In genomic region chr9:37032713-37033112, GRCh38 we compare ENCODE assay signal across 22 cellular contexts. TPM values are rescaled to one million over a fixed set of nuclear protein-coding genes. Genes with fewer than 3 reads are reported as not detected.
DNase-seq lines count a peak whose midpoint lies in the region; ATAC-seq, FAIRE-seq and TF ChIP-seq lines count a peak whose summit lies in the region.
"Had no signal": no experiment of that assay in that cellular context is flagged by ENCODE, and none has a peak within 500 bp of the region (broad histone marks: within the 10 kb centered on the region; RNA-seq: fewer than 3 reads in every experiment).

No MANE protein-coding gene starts in this region.

- intact Hi-C loops in GM12878 (cut with micrococcal nuclease; ENCODE audit: unreplicated experiment) = loop anchor here (5.0 kb wide), 3 partner anchors 270 to 435 kb away; partner anchors contain the start of gene ZBTB5
- intact Hi-C loops in esophagus muscularis mucosa (cut with DNase I) = no loop called here

- no peaks in the 10 kb centered on the region for H3K9me3 ChIP-seq in BLaER1
- H3K9me3 ChIP-seq in GM12878 (replicated peaks; ENCODE audit: control insufficient read depth, insufficient read depth, low read length) = no peaks in the 10 kb centered on the region
- no peaks in the 10 kb centered on the region for H3K9me3 ChIP-seq in esophagus muscularis mucosa
- H3K9me3 ChIP-seq: vagina had no signal

- 0% methylated on average over 3 of the region's 3 CpGs for WGBS in GM12878 (ENCODE audit: insufficient coverage, insufficient replicate concordance, low lambda C conversion rate, missing lambda C conversion rate)
- WGBS in esophagus muscularis mucosa = 71% methylated on average over 1 of the region's 3 CpGs

- no TSS peak for BruUV-seq in GM12878 (replicated peaks; lab: Mats Ljungman, UMichigan)

- H4K20me1 ChIP-seq in BLaER1 (peaks cover 93% of the 10 kb centered on the region), GM12878 (ENCODE audit: control insufficient read depth, insufficient read depth) (no peaks in the 10 kb centered on the region; the same call in 1 of the 2 replicates)

- H3K27me3 ChIP-seq in BLaER1 = peaks cover 100% of the 10 kb centered on the region
- H3K27me3 ChIP-seq in GM12878 (replicated peaks in 1 of 2; ENCODE audit: control insufficient read depth in 2 of 2, insufficient read depth in 2 of 2, low read length in 1 of 2) = no peaks in the 10 kb centered on the region
- H3K27me3 ChIP-seq in esophagus muscularis mucosa = peaks cover 19 to 100% (median 94%) of the 10 kb centered on the region in 4 donors

- TF ChIP-seq POLR2A in GM12878 (IDR thresholded peaks at IDR 0.05; ENCODE audit: low read depth, low read length) = no peak
- TF ChIP-seq POLR2A in esophagus muscularis mucosa (IDR thresholded peaks at IDR 0.05; ENCODE audit: low read depth) = no peak

- DNase-seq in GM12878 (ENCODE audit: low read depth, low spot score) = no peak
- DNase-seq in NCI-H69 (lab: John Stamatoyannopoulos, UW) = no peak
- DNase-seq in esophagus muscularis mucosa (ENCODE audit: extremely low spot score) = no peak
- DNase-seq: brain microvascular endothelial cell; erythroblast; GM23248; NCI-H1048; stimulated activated CD4-positive, alpha-beta T cell treated with anti-CD3 and anti-CD28 coated beads, Interleukin-1b, Interleukin-23, amount 100 ng/mL, for 48 hours; substantia nigra had no signal

- H3K9ac ChIP-seq in BLaER1 (peak overlapping the region; percentile 96), GM12878 (ENCODE audit: control insufficient read depth, insufficient read depth, low read length) (peak overlapping the region; percentile 90)
- H3K9ac ChIP-seq: GM23248 had no signal

- POLR2A ChIA-PET in GM12878 (lab: Charles Lee) = interaction anchor here (0.6 to 19.3 kb wide), 2 partner anchors 29 to 333 kb away, joined by 4 to 354 read pairs; no protein-coding TSS in a partner anchor

- no peak overlapping the region for H2AFZ ChIP-seq in GM12878 (ENCODE audit: control insufficient read depth, low read depth, low read length)
- H2AFZ ChIP-seq: GM23248 had no signal

- no peak for TF ChIP-seq EP300 in GM12878 (IDR thresholded peaks at IDR 0.05; ENCODE audit: borderline replicate concordance in 1 of 2, control insufficient read depth in 1 of 2, low read depth in 2 of 2, low read length in 2 of 2)
- no peak for TF ChIP-seq EP300 in esophagus muscularis mucosa (IDR thresholded peaks at IDR 0.05)

- peak; percentile 37 for TF ChIP-seq RAD21 in GM12878 (IDR thresholded peaks at IDR 0.05; ENCODE audit: insufficient read depth, low read depth, low read length)

- TF ChIP-seq CTCF in GM12873 (IDR thresholded peaks at IDR 0.05; ENCODE audit: insufficient read depth, low read depth, low read length, missing control alignments) (peak; percentile 33), GM12878 (IDR thresholded peaks at IDR 0.05 in 2 of 3, conservative IDR thresholded peaks at IDR 0.05 in 1 of 3; ENCODE audit: control insufficient read depth in 2 of 3, extremely low read depth in 1 of 3, insufficient read depth in 1 of 3, low read depth in 3 of 3, low read length in 3 of 3) (peak in 1 of 3 experiments; percentile 14; a peak in 1 of 6 replicates), esophagus muscularis mucosa (IDR thresholded peaks at IDR 0.05) (no peak)

- RAD21 ChIA-PET in GM12878 (lab: Charles Lee; ENCODE audit: unreplicated experiment) = interaction anchor here (1.2 to 15.2 kb wide), 6 partner anchors 10 to 296 kb away, joined by 3 to 175 read pairs (median 6); no protein-coding TSS in a partner anchor

- SMC1A ChIA-PET in GM12878 (lab: Charles Lee; ENCODE audit: uncharacterized antibody, unreplicated experiment) = interaction anchor here (0.5 to 1.5 kb wide), 5 partner anchors 34 to 354 kb away, joined by 4 to 8 read pairs (median 5); no protein-coding TSS in a partner anchor

- H3K36me3 ChIP-seq in BLaER1 = no peaks in the 10 kb centered on the region
- H3K36me3 ChIP-seq in GM12878 (ENCODE audit: control insufficient read depth in 2 of 2, insufficient read depth in 2 of 2, low read length in 1 of 2) = no peaks in the 10 kb centered on the region
- no peaks in the 10 kb centered on the region for H3K36me3 ChIP-seq in esophagus muscularis mucosa
- H3K36me3 ChIP-seq: brain microvascular endothelial cell, vagina had no signal

- CTCF ChIA-PET in GM12878 (lab: Yijun Ruan, JAX) = interaction anchor here (1.5 to 3.0 kb wide), 5 partner anchors 33 to 107 kb away, joined by 3 to 16 read pairs (median 4); no protein-coding TSS in a partner anchor

- H3K4me3 ChIP-seq in BLaER1 (peak overlapping the region; percentile 88), GM12878 (peak overlapping the region; percentile 96), esophagus muscularis mucosa (no peak overlapping the region)
- H3K4me3 ChIP-seq: GM23248, vagina had no signal

- H3K4me1 ChIP-seq in BLaER1 (peaks cover 42% of the 10 kb centered on the region), GM12878 (ENCODE audit: control insufficient read depth, insufficient read depth, low read length) (peaks cover 20% of the 10 kb centered on the region), esophagus muscularis mucosa (peaks cover 48 to 65% (median 59%) of the 10 kb centered on the region in 4 donors)

- in situ Hi-C loops in GM12878 (cut with MboI) = no loop called here

- peak; percentile 17 for ATAC-seq in GM21786 (IDR thresholded peaks at IDR 0.05; ENCODE audit: unreplicated experiment)
- peak; percentile 21 for ATAC-seq in GM12878
- ATAC-seq in GM21526 (IDR thresholded peaks at IDR 0.05; ENCODE audit: low FRiP score, unreplicated experiment) = no peak
- ATAC-seq in GM21619 (IDR thresholded peaks at IDR 0.05; ENCODE audit: unreplicated experiment) = no peak
- ATAC-seq: Panc1, sciatic nerve had no signal

- peaks cover 99% of the 10 kb centered on the region for H3K79me2 ChIP-seq in GM12878 (ENCODE audit: control insufficient read depth, insufficient read depth, low read length)

- H3K27ac ChIP-seq in BLaER1 = peak overlapping the region; percentile 98
- H3K27ac ChIP-seq in GM12878 (ENCODE audit: control insufficient read depth, insufficient read depth) = peak overlapping the region; percentile 92
- H3K27ac ChIP-seq in esophagus muscularis mucosa (replicated peaks in 1 of 4) = no peak overlapping the region
- H3K27ac ChIP-seq: brain microvascular endothelial cell, GM23248, HL-60, vagina had no signal

- peak overlapping the region; percentile 88 for H3K4me2 ChIP-seq in BLaER1
- peak overlapping the region; percentile 80 for H3K4me2 ChIP-seq in GM12878 (ENCODE audit: control insufficient read depth, insufficient read depth)

- FAIRE-seq in GM12878 (lab: Jason Lieb, UNC) = no peak
- FAIRE-seq: TTC549 had no signal

TF ChIP-seq in GM12878, 131 proteins besides CTCF, POLR2A, EP300 and RAD21 (continues in another document):
- TF ChIP-seq SMARCA5 (IDR thresholded peaks at IDR 0.05) (0 out of 2 replicates have a peak, but pooled peaks have one; percentile 80), POU2F2 (IDR thresholded peaks at IDR 0.05; ENCODE audit: borderline replicate concordance, low read depth, low read length) (peak; percentile 51; the same call in 1 of the 3 replicates), PRDM15 (CRISPR knock-in tag; IDR thresholded peaks at IDR 0.05) (no peak), PAX8 (IDR thresholded peaks at IDR 0.05) (no peak), RUNX3 (IDR thresholded peaks at IDR 0.05; ENCODE audit: low read length) (no peak), SIX5 (IDR thresholded peaks at IDR 0.05; ENCODE audit: low read depth, low read length, severe bottlenecking) (no peak), DPF2 (IDR thresholded peaks at IDR 0.05) (0 out of 2 replicates have a peak, but pooled peaks have one; percentile 36), STAT1 (conservative IDR thresholded peaks at IDR 0.05) (no peak)

RNA-seq across cellular contexts. Expression of gene PAX5, which starts 1.4 kb away (rescaled TPM):
- 196 and 209 TPM in 2 replicates for total RNA-seq in GM12878 (2013; cell fraction: nucleolus; rRNA removed)
- total RNA-seq in GM12878 (2014; rRNA removed) (45.7 and 45.9 TPM in 2 replicates), GM12878 (2014; rRNA removed; fragmentation: Illumina TruSeq; extraction: Trizol) (27.3 and 28.1 TPM in 2 replicates), GM12878 (2021) (118 and 123 TPM in 2 replicates), esophagus muscularis mucosa (under 1 TPM in 1 of 4 donors, not detected in 3; 0.17 TPM)
- 24.5 TPM for polyA plus RNA-seq in GM12878 (2011; ENCODE audit: low read depth)
- polyA plus RNA-seq in GM12878 (2011; rRNA removed) (12.7 and 23.6 TPM in 2 replicates), GM12878 (2014; fragmentation: Illumina TruSeq; extraction: Trizol) (29.9 and 48.1 TPM in 2 replicates), GM12878 (2014; fragmentation: Nextera tagmentation; extraction: Ambion mirVana) (1 to 10 TPM; 2.2 to 2.4 TPM), GM12878 (2014; rRNA removed) (36.8 and 44.5 TPM in 2 replicates), GM12878 (2016; fragmentation: Nextera tagmentation; extraction: Ambion mirVana) (10 to 100 TPM; 31.2 to 32.6 TPM)
- polyA plus RNA-seq in GM12878 (2011; cell fraction: cytosol; rRNA removed) = 26.7 and 29.9 TPM in 2 replicates
- 57.1 and 80.5 TPM in 2 replicates for polyA plus RNA-seq in GM12878 (2011; cell fraction: nucleus; rRNA removed)
- 41.7 and 47.1 TPM in 2 replicates for polyA plus RNA-seq in GM12878 (2012)
- polyA minus RNA-seq in GM12878 (2011; rRNA and poly(A)+ RNA removed) = 57.6 and 59.1 TPM in 2 replicates
- polyA minus RNA-seq in GM12878 (2011; cell fraction: cytosol; rRNA and poly(A)+ RNA removed) = 23.0 and 30.2 TPM in 2 replicates
- polyA minus RNA-seq in GM12878 (2011; cell fraction: nucleus; rRNA and poly(A)+ RNA removed) = 66.4 and 122 TPM in 2 replicates
- total RNA-seq: glomerular endothelial cell, GM23248, osteocyte had no signal
- polyA plus RNA-seq: AG04450, GM23248 had no signal

Comparison
In these comparisons a context has a peak if more than half of its experiments do, and no peak if none do; other contexts are left out.
1. H3K27ac ChIP-seq: peak in BLaER1 (single experiment) and GM12878 (single experiment); none in esophagus muscularis mucosa (0 of 4).
2. H3K4me3 ChIP-seq: peak in BLaER1 (single experiment) and GM12878 (single experiment); none in esophagus muscularis mucosa (0 of 4).
3. ATAC-seq: peak in GM21786 (single experiment) and GM12878 (single experiment); none in GM21526 (single experiment) and GM21619 (single experiment).
4. RNA of gene PAX5, which starts 1.4 kb away (total RNA-seq): 27.3 to 209 TPM in GM12878; 0.17 TPM in esophagus muscularis mucosa; every median in the first group is over 10 times any median in the second.